In the genomic region with DNA sequence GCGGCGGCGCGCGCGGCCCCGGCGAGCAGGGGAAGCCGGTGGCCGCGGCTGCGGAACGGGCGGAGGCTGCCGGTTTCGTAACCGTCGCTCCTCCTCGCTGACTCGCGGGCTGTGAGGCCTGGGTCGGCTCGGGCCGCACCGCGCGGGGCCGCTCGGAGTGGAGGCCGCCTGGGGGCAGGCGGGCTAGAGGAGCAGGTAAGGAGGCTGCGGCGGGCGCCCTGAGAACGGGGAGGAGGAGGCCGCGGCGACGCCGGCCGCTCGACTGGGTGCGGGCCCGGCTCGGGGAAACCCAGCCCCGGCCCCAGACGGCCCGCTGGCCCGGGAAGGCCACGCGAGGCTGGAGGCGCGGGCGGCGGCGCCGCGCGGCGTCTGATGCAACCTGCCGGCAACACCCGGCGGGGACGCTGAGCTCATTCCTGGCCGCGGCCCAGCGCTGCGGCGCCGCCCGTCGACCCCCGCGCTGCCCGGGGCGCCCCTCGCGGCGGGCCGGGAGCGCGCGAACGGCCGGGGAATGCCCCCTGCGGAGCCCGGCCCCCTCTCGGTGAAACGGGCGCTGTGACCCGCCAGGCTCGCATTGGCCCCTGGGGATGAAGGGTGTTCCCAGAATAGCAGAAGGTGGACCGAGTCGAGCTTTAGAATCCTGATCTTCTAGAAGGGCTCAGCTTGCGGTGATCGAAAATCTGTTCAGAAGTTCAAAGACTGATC, we compare ENCODE assay signal across 8 cellular contexts. TPM values are rescaled to one million over a fixed set of nuclear protein-coding genes. Genes with fewer than 3 reads are reported as not detected.
DNase-seq lines count a peak whose midpoint lies in the region; ATAC-seq and TF ChIP-seq lines count a peak whose summit lies in the region.

TSS of gene CEBPG (plus strand) at position 9 of the 705 bp plus-strand sequence. CDS start 5,531 bp downstream, outside the sequence.

- H3K27me3 ChIP-seq in kidney epithelial cell (ENCODE audit: control insufficient read depth, insufficient read depth, low read length), result no peaks in the 10 kb centered on the region

- H3K4me3 ChIP-seq in kidney epithelial cell (ENCODE audit: low read depth, low read length), result peak within 1 kb of the TSS; percentile 87

- DNase-seq in NCI-H2081 (lab: John Stamatoyannopoulos, UW), result peak; percentile 31 to 47
- DNase-seq in NCI-H2081 treated with DMSO at 0.1 percent for 48 hours (lab: John Stamatoyannopoulos, UW), result no peak
- peak; percentile 45 for DNase-seq in KBM-7
- peak in 6 of 61 donors; percentile 34 to 79 (median 58) for DNase-seq in caudate nucleus (lab: John Stamatoyannopoulos, UW)
- DNase-seq in kidney epithelial cell (ENCODE audit: low read depth), result no peak
- peak; percentile 60 for DNase-seq in stimulated activated CD4-positive, alpha-beta T cell treated with anti-CD3 and anti-CD28 coated beads, Interleukin-4, amount 100 ng/mL, for 1 hour

- H3K36me3 ChIP-seq in kidney epithelial cell (ENCODE audit: control insufficient read depth, insufficient read depth, low read length), result no peaks in the 10 kb centered on the region

- peak within 1 kb of the TSS; percentile 90 for H3K27ac ChIP-seq in caudate nucleus (ENCODE audit: low read depth, low read length)

- in situ Hi-C loops in KBM-7 (cut with MboI; ENCODE audit: low pct_unique_long_range_greater_than_20kb, low sequenced_read_pairs), result no loop called here

- peak; percentile 23 for TF ChIP-seq CTCF in kidney epithelial cell (IDR thresholded peaks at IDR 0.05; ENCODE audit: insufficient read depth, low read length, poor library complexity, severe bottlenecking)

- peak; percentile 49 for ATAC-seq in GM21786 (IDR thresholded peaks at IDR 0.05; ENCODE audit: unreplicated experiment)

- intact Hi-C loops in T-helper 2 cell treated with Interferon-gamma antibody and Interleukin-4, amounts not matched to agents 100 ng/mL and 5 ng/mL, for 36 hours (cut with micrococcal nuclease), result loop anchor here (1.0 to 10.0 kb wide), 4 partner anchors 69 to 792 kb away; partner anchors contain the start of genes CEBPA, CEP89, FAAP24 and PDCD5

RNA-seq across cellular contexts. Expression of gene CEBPG, which starts in this region (rescaled TPM):
- total RNA-seq in T-helper 2 cell treated with Interferon-gamma antibody and Interleukin-4, amounts not matched to agents 100 ng/mL and 5 ng/mL, for 36 hours, result 22.0 and 22.3 TPM in 2 replicates
- 51.7 and 55.7 TPM in 2 replicates for total RNA-seq in kidney epithelial cell

Comparison
In these comparisons a context has a peak if more than half of its experiments do, and no peak if none do; other contexts are left out.
1. DNase-seq: peak in NCI-H2081 (2 of 2), KBM-7 (single experiment) and stimulated activated CD4-positive, alpha-beta T cell treated with anti-CD3 and anti-CD28 coated beads, Interleukin-4, amount 100 ng/mL, for 1 hour (single experiment); none in NCI-H2081 treated with DMSO at 0.1 percent for 48 hours (single experiment) and kidney epithelial cell (single experiment).